13 cellular contexts compared by ENCODE assay signal in the genomic region with DNA sequence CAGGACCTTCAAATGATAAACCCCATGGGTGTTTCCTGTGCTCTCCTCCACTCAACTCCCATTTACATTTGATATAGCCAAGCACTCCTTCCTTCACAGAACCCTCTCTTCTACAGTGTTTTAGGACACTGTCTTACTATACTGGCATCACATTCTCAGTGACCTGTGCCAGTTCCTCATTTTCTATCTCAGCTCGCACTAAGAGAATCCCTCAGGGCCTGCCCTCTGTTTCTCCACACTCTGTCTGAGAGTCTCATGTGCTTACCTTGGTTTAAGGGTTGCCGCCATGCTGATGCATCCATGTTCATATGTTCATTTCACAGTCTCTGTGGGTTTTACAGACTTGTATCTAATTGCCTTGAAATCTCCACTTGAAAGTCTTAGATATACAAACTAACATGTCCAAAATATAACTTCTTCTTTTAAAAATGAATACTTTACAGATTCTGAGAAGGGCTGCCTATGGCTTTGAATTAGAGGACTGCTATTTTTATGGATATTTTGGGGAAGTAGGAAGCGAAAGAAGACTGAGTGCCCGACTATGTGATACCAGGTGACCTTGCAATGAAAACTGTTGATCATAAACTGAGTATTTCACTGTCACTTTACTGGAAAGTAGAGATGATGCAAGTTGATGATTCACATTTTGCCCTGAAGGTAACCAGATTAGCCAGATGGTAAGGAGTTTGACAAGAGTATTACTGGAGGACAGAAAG.
DNase-seq lines count a peak whose midpoint lies in the region; ATAC-seq, FAIRE-seq and TF ChIP-seq lines count a peak whose summit lies in the region.
"Had no signal": no experiment of that assay in that cellular context is flagged by ENCODE, and none has a peak within 500 bp of the region (broad histone marks: within the 10 kb centered on the region; RNA-seq: fewer than 3 reads in every experiment).

No MANE protein-coding gene starts in this region.

- H3K4me1 ChIP-seq in CD8-positive, alpha-beta memory T cell (ENCODE audit: insufficient read depth, low read length): no peaks in the 10 kb centered on the region
- H3K4me1 ChIP-seq in mucosa of descending colon (ENCODE audit: low read depth): no peaks in the 10 kb centered on the region

- H3K4me3 Mint-ChIP-seq in CD8-positive, alpha-beta memory T cell: no peak overlapping the region
- H3K4me3 Mint-ChIP-seq: activated T-helper 17 cell treated with anti-CD3 and anti-CD28 coated beads, Interleukin-2, amount 50 U/mL, for 72 hours had no signal

- H3K9me3 ChIP-seq in CD8-positive, alpha-beta memory T cell (ENCODE audit: low read length): no peaks in the 10 kb centered on the region
- no peaks in the 10 kb centered on the region for H3K9me3 ChIP-seq in mucosa of descending colon

- H3K4me1 Mint-ChIP-seq in CD8-positive, alpha-beta memory T cell: no peaks in the 10 kb centered on the region
- H3K4me1 Mint-ChIP-seq: activated T-helper 17 cell treated with anti-CD3 and anti-CD28 coated beads, Interleukin-2, amount 50 U/mL, for 72 hours had no signal

- H3K27me3 Mint-ChIP-seq in CD8-positive, alpha-beta memory T cell: no peaks in the 10 kb centered on the region
- H3K27me3 Mint-ChIP-seq: activated T-helper 17 cell treated with anti-CD3 and anti-CD28 coated beads, Interleukin-2, amount 50 U/mL, for 72 hours had no signal

- POLR2A ChIA-PET in CD8-positive, alpha-beta memory T cell (lab: Charles Lee): no interaction called here

- TF ChIP-seq CTCF in mucosa of descending colon (IDR thresholded peaks at IDR 0.05): no peak

- peak; percentile 7 for DNase-seq in SKM-1 treated with dmso at 0.1 percent for 144 hours (lab: John Stamatoyannopoulos, UW; ENCODE audit: unreplicated experiment)
- DNase-seq in SKM-1 (lab: John Stamatoyannopoulos, UW; ENCODE audit: unreplicated experiment): no peak
- peak; percentile 8 for DNase-seq in RCC 7860 (ENCODE audit: low spot score)
- peak; percentile 14 for DNase-seq in non-pigmented ciliary epithelial cell (ENCODE audit: low read depth)
- DNase-seq in CD8-positive, alpha-beta memory T cell: no peak
- DNase-seq in mucosa of descending colon: no peak
- DNase-seq: NCI-H187 treated with DMSO at 0.1 percent for 48 hours; right cardiac atrium; stimulated activated CD8-positive, alpha-beta memory T cell treated with anti-CD3 and anti-CD28 coated beads, Interleukin-4, amount 100 ng/mL, for 48 hours had no signal

- H3K36me3 ChIP-seq in CD8-positive, alpha-beta memory T cell (ENCODE audit: insufficient read depth, low read length): no peaks in the 10 kb centered on the region
- H3K36me3 ChIP-seq in mucosa of descending colon (ENCODE audit: low read depth): peaks cover 5% of the 10 kb centered on the region

- intact Hi-C loops in mucosa of descending colon (cut with DNase I, micrococcal nuclease): no loop called here

- no peak overlapping the region for H3K27ac ChIP-seq in CD8-positive, alpha-beta memory T cell (ENCODE audit: low read depth, low read length)
- H3K27ac ChIP-seq: 22Rv1 had no signal

- no peak overlapping the region for H3K27ac Mint-ChIP-seq in CD8-positive, alpha-beta memory T cell
- H3K27ac Mint-ChIP-seq: activated T-helper 17 cell treated with anti-CD3 and anti-CD28 coated beads, Interleukin-2, amount 50 U/mL, for 72 hours had no signal

- CTCF ChIA-PET in CD8-positive, alpha-beta memory T cell (lab: Charles Lee): no interaction called here

- ATAC-seq in HG03108 (IDR thresholded peaks at IDR 0.05; ENCODE audit: unreplicated experiment): peak; percentile 57
- no peak for ATAC-seq in GM18520 (IDR thresholded peaks at IDR 0.05; ENCODE audit: unreplicated experiment)
- ATAC-seq in mucosa of descending colon: no peak
- ATAC-seq: activated T-helper 17 cell treated with anti-CD3 and anti-CD28 coated beads, Interleukin-2, amount 50 U/mL, for 72 hours; right cardiac atrium had no signal

- FAIRE-seq in RCC 7860 (lab: Jason Lieb, UNC): no peak

- H3K4me3 ChIP-seq in CD8-positive, alpha-beta memory T cell (ENCODE audit: low read length): no peak overlapping the region
- H3K4me3 ChIP-seq in mucosa of descending colon: no peak overlapping the region

- peaks cover 0 to 11% (median 2%) of the 10 kb centered on the region in 5 donors for H3K9me3 Mint-ChIP-seq in CD8-positive, alpha-beta memory T cell

- H3K36me3 Mint-ChIP-seq in CD8-positive, alpha-beta memory T cell: peaks cover 34 to 55% (median 49%) of the 10 kb centered on the region in 3 donors

- no peaks in the 10 kb centered on the region for H3K27me3 ChIP-seq in CD8-positive, alpha-beta memory T cell (ENCODE audit: insufficient read depth, low read length, poor library complexity, severe bottlenecking)

Comparison
In these comparisons a context has a peak if more than half of its experiments do, and no peak if none do; other contexts are left out.
1. DNase-seq: peak in SKM-1 treated with dmso at 0.1 percent for 144 hours (single experiment), RCC 7860 (single experiment) and non-pigmented ciliary epithelial cell (single experiment); none in SKM-1 (single experiment), CD8-positive, alpha-beta memory T cell (0 of 5) and mucosa of descending colon (0 of 3).